12 cellular contexts compared by ENCODE assay signal in the genomic region with DNA sequence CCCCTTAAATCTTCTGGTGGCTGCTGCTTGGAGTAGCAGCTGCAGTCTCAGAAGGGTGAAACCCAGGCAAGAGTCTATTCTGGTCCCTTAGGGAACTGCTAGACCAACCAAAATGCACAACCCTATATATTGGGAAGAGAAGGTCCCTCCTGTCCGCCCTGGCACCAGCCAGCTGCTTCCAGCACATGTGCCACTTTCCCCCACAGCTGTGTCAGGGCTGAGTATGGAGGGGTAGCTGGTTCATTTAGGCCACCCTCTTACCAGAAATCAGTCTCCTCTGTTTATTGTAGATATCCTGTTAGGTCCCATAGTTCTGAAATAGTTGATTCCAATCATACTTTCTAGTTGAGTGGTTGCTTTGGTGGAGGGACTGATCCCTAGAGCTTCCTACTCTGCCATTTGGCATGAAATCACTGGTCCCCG.
DNase-seq lines count a peak whose midpoint lies in the region; ATAC-seq and TF ChIP-seq lines count a peak whose summit lies in the region.
"Had no signal": no experiment of that assay in that cellular context is flagged by ENCODE, and none has a peak within 500 bp of the region (broad histone marks: within the 10 kb centered on the region; RNA-seq: fewer than 3 reads in every experiment).

No MANE protein-coding gene starts in this region.

- H3K36me3 ChIP-seq in skeletal muscle satellite cell (ENCODE audit: insufficient read depth, low read length): no peaks in the 10 kb centered on the region

- H3K4me3 Mint-ChIP-seq in activated T-cell treated with anti-CD3 and anti-CD28 coated beads, Interleukin-2, amount 50 U/mL, for 24 hours: no peak overlapping the region
- H3K4me3 Mint-ChIP-seq in T-helper 17 cell: no peak overlapping the region
- H3K4me3 Mint-ChIP-seq: type B pancreatic cell had no signal

- peak overlapping the region; percentile 53 for H3K9ac ChIP-seq in skeletal muscle satellite cell (ENCODE audit: low read depth, low read length)

- peak overlapping the region; percentile 72 for H3K4me2 ChIP-seq in skeletal muscle satellite cell (ENCODE audit: low read length)

- H3K9me3 ChIP-seq in T-helper 17 cell (ENCODE audit: control insufficient read depth, low read length, poor library complexity, severe bottlenecking) (no peaks in the 10 kb centered on the region), skeletal muscle satellite cell (replicated peaks; ENCODE audit: low read length) (no peaks in the 10 kb centered on the region)

- peak overlapping the region; percentile 70 for H3K27ac Mint-ChIP-seq in activated T-cell treated with anti-CD3 and anti-CD28 coated beads, Interleukin-2, amount 50 U/mL, for 24 hours
- peak overlapping the region; percentile 21 for H3K27ac Mint-ChIP-seq in T-helper 17 cell
- H3K27ac Mint-ChIP-seq: type B pancreatic cell had no signal

- DNase-seq in activated T-cell treated with anti-CD3 and anti-CD28 coated beads, Interleukin-2, amount 50 U/mL, for 24 hours: no peak
- DNase-seq in activated T-cell treated with anti-CD3 and anti-CD28 coated beads, Interleukin-2, amount 50 U/mL, for 1 hour: no peak
- no peak for DNase-seq in T-helper 17 cell
- peak; percentile 43 to 68 for DNase-seq in foreskin fibroblast
- no peak for DNase-seq in activated CD4-positive, CD25-positive, alpha-beta regulatory T cell treated with anti-CD3 and anti-CD28 coated beads, Interleukin-2, amount 50 U/mL, for 72 hours
- DNase-seq: ACHN; activated effector memory CD4-positive, alpha-beta T cell treated with anti-CD3 and anti-CD28 coated beads, Interleukin-2, amount 50 U/mL, for 16 hours; T-helper 9 cell had no signal

- no peak for TF ChIP-seq CTCF in foreskin fibroblast (IDR thresholded peaks at IDR 0.05; ENCODE audit: low read depth, low read length)

- no peaks in the 10 kb centered on the region for H3K27me3 ChIP-seq in skeletal muscle satellite cell (ENCODE audit: control insufficient read depth, insufficient read depth, low read length)

- H3K4me3 ChIP-seq in foreskin fibroblast (ENCODE audit: low read depth in 1 of 2, low read length in 2 of 2): no peak overlapping the region
- peak overlapping the region; percentile 40 for H3K4me3 ChIP-seq in skeletal muscle satellite cell (ENCODE audit: low read length)

- H3K27me3 Mint-ChIP-seq in activated T-cell treated with anti-CD3 and anti-CD28 coated beads, Interleukin-2, amount 50 U/mL, for 24 hours: no peaks in the 10 kb centered on the region
- no peaks in the 10 kb centered on the region for H3K27me3 Mint-ChIP-seq in T-helper 17 cell
- H3K27me3 Mint-ChIP-seq: type B pancreatic cell had no signal

- no peak for ATAC-seq in T-helper 17 cell
- no peak for ATAC-seq in GM21367 (IDR thresholded peaks at IDR 0.05; ENCODE audit: unreplicated experiment)
- ATAC-seq in GM21447 (IDR thresholded peaks at IDR 0.05; ENCODE audit: unreplicated experiment): no peak

- H3K4me1 Mint-ChIP-seq in activated T-cell treated with anti-CD3 and anti-CD28 coated beads, Interleukin-2, amount 50 U/mL, for 24 hours (ENCODE audit: low read depth): peaks cover 60% of the 10 kb centered on the region
- H3K4me1 Mint-ChIP-seq in T-helper 17 cell: peaks cover 47% of the 10 kb centered on the region

- no peaks in the 10 kb centered on the region for H3K9me3 Mint-ChIP-seq in activated T-cell treated with anti-CD3 and anti-CD28 coated beads, Interleukin-2, amount 50 U/mL, for 24 hours
- H3K9me3 Mint-ChIP-seq: type B pancreatic cell had no signal

- peaks cover 61% of the 10 kb centered on the region for H3K36me3 Mint-ChIP-seq in activated T-cell treated with anti-CD3 and anti-CD28 coated beads, Interleukin-2, amount 50 U/mL, for 24 hours (ENCODE audit: low read depth)
- H3K36me3 Mint-ChIP-seq in T-helper 17 cell (ENCODE audit: low read depth): no peaks in the 10 kb centered on the region

- peaks cover 58% of the 10 kb centered on the region for H3K4me1 ChIP-seq in skeletal muscle satellite cell (ENCODE audit: control insufficient read depth, insufficient read depth, low read length)

Comparison
In these comparisons a context has a peak if more than half of its experiments do, and no peak if none do; other contexts are left out.
1. DNase-seq: peak in foreskin fibroblast (2 of 2); none in activated T-cell treated with anti-CD3 and anti-CD28 coated beads, Interleukin-2, amount 50 U/mL, for 24 hours (single experiment), activated T-cell treated with anti-CD3 and anti-CD28 coated beads, Interleukin-2, amount 50 U/mL, for 1 hour (single experiment), T-helper 17 cell (0 of 3) and activated CD4-positive, CD25-positive, alpha-beta regulatory T cell treated with anti-CD3 and anti-CD28 coated beads, Interleukin-2, amount 50 U/mL, for 72 hours (single experiment).